In genomic region chr17:46951681-46952080, GRCh38 we compare ENCODE assay signal across 14 cellular contexts. TPM values are rescaled to one million over a fixed set of nuclear protein-coding genes. Genes with fewer than 3 reads are reported as not detected.
DNase-seq lines count a peak whose midpoint lies in the region; ATAC-seq lines count a peak whose summit lies in the region.
"Had no signal": no experiment of that assay in that cellular context is flagged by ENCODE, and none has a peak within 500 bp of the region (broad histone marks: within the 10 kb centered on the region; RNA-seq: fewer than 3 reads in every experiment).

No MANE protein-coding gene starts in this region.

- H3K4me2 ChIP-seq in BLaER1 (peak overlapping the region; percentile 65), trophoblast cell (ENCODE audit: low read length) (no peak overlapping the region)
- H3K4me2 ChIP-seq: GM23338 had no signal

- H3K36me3 ChIP-seq in BLaER1, result peaks cover 16% of the 10 kb centered on the region; the same call in 1 of the 2 replicates
- peaks cover 2 to 7% of the 10 kb centered on the region in 2 experiments for H3K36me3 ChIP-seq in trophoblast cell (ENCODE audit: control insufficient read depth in 1 of 2, insufficient read depth in 2 of 2, low read length in 2 of 2)

- WGBS in trophoblast cell (ENCODE audit: extremely low coverage, insufficient coverage, insufficient read length), result no CpG with 5 or more reads among the region's 5 CpGs

- no peaks in the 10 kb centered on the region for H4K20me1 ChIP-seq in BLaER1

- H3K4me1 Mint-ChIP-seq in T-helper 17 cell, result peaks cover 6% of the 10 kb centered on the region
- H3K4me1 Mint-ChIP-seq in stimulated activated naive CD8-positive, alpha-beta T cell treated with anti-CD3 and anti-CD28 coated beads, Interleukin-15, amount 100 ng/mL, for 72 hours, result no peaks in the 10 kb centered on the region
- H3K4me1 Mint-ChIP-seq: GM23338 had no signal

- H3K9ac ChIP-seq in BLaER1, result no peak overlapping the region
- H3K9ac ChIP-seq in trophoblast cell (ENCODE audit: low read length), result no peak overlapping the region

- H2AK5ac ChIP-seq in trophoblast cell (ENCODE audit: low read length), result no peak overlapping the region

- no peak for ATAC-seq in T-helper 17 cell
- no peak for ATAC-seq in stimulated activated naive CD8-positive, alpha-beta T cell treated with anti-CD3 and anti-CD28 coated beads, Interleukin-15, amount 100 ng/mL, for 72 hours
- ATAC-seq: CD8-positive, alpha-beta T cell; GM23338 had no signal

- DNase-seq in T-helper 17 cell, result no peak
- DNase-seq in caudate nucleus (lab: John Stamatoyannopoulos, UW), result peak in 4 of 61 donors; percentile 29 to 65 (median 30)
- no peak for DNase-seq in trophoblast cell
- no peak for DNase-seq in LoVo (ENCODE audit: low spot score)
- no peak for DNase-seq in A172 (ENCODE audit: low spot score)
- no peak for DNase-seq in stimulated activated naive CD8-positive, alpha-beta T cell treated with anti-CD3 and anti-CD28 coated beads, Interleukin-15, amount 100 ng/mL, for 72 hours
- DNase-seq: CD8-positive, alpha-beta T cell; DND-41; GDM1; H7 had no signal

- H2BK5ac ChIP-seq in trophoblast cell (ENCODE audit: low read depth, low read length, poor library complexity), result no peak overlapping the region

- H3K36me3 Mint-ChIP-seq in T-helper 17 cell (ENCODE audit: low read depth), result peaks cover 6% of the 10 kb centered on the region

- no peak overlapping the region for H4K8ac ChIP-seq in trophoblast cell (ENCODE audit: low read depth, low read length)

- no peak overlapping the region for H3K18ac ChIP-seq in trophoblast cell (ENCODE audit: low read length)

- peak overlapping the region; percentile 34 for H3K27ac Mint-ChIP-seq in T-helper 17 cell
- no peak overlapping the region for H3K27ac Mint-ChIP-seq in stimulated activated naive CD8-positive, alpha-beta T cell treated with anti-CD3 and anti-CD28 coated beads, Interleukin-15, amount 100 ng/mL, for 72 hours
- H3K27ac Mint-ChIP-seq: CD8-positive, alpha-beta T cell; GM23338 had no signal

- H3K14ac ChIP-seq in trophoblast cell (ENCODE audit: low read length), result no peak overlapping the region

- H3K27me3 Mint-ChIP-seq in T-helper 17 cell, result no peaks in the 10 kb centered on the region
- no peaks in the 10 kb centered on the region for H3K27me3 Mint-ChIP-seq in stimulated activated naive CD8-positive, alpha-beta T cell treated with anti-CD3 and anti-CD28 coated beads, Interleukin-15, amount 100 ng/mL, for 72 hours

- no peak overlapping the region for H2BK12ac ChIP-seq in trophoblast cell (ENCODE audit: low read length)

- H3K9me3 Mint-ChIP-seq in stimulated activated naive CD8-positive, alpha-beta T cell treated with anti-CD3 and anti-CD28 coated beads, Interleukin-15, amount 100 ng/mL, for 72 hours, result no peaks in the 10 kb centered on the region
- H3K9me3 Mint-ChIP-seq: CD8-positive, alpha-beta T cell; GM23338 had no signal

- H3K4me3 ChIP-seq in BLaER1 (no peak overlapping the region), trophoblast cell (ENCODE audit: low read depth, low read length) (no peak overlapping the region)
- H3K4me3 ChIP-seq: GM23338 had no signal

- no peaks in the 10 kb centered on the region for H3K79me2 ChIP-seq in trophoblast cell (ENCODE audit: control insufficient read depth, insufficient read depth, low read length, poor library complexity)

- no peak overlapping the region for H3K4ac ChIP-seq in trophoblast cell (ENCODE audit: low read depth, low read length)

- peaks cover 2% of the 10 kb centered on the region for H3K79me1 ChIP-seq in trophoblast cell (ENCODE audit: low read length)

- no peak overlapping the region for H3K23ac ChIP-seq in trophoblast cell (ENCODE audit: low read length)

- H3K27me3 ChIP-seq in BLaER1 (no peaks in the 10 kb centered on the region), trophoblast cell (ENCODE audit: insufficient read depth, low read length) (no peaks in the 10 kb centered on the region)

- H3K4me3 Mint-ChIP-seq in T-helper 17 cell, result no peak overlapping the region
- no peak overlapping the region for H3K4me3 Mint-ChIP-seq in stimulated activated naive CD8-positive, alpha-beta T cell treated with anti-CD3 and anti-CD28 coated beads, Interleukin-15, amount 100 ng/mL, for 72 hours
- H3K4me3 Mint-ChIP-seq: CD8-positive, alpha-beta T cell; GM23338 had no signal

- no peak overlapping the region for H4K12ac ChIP-seq in trophoblast cell (ENCODE audit: low read depth, low read length)

- H3K4me1 ChIP-seq in BLaER1 (peaks cover 22% of the 10 kb centered on the region), trophoblast cell (ENCODE audit: control insufficient read depth in 1 of 2, insufficient read depth in 2 of 2, low read length in 2 of 2) (peaks cover 2% of the 10 kb centered on the region in 2 experiments)

- H2BK120ac ChIP-seq in trophoblast cell (ENCODE audit: insufficient read depth, low read length, poor library complexity), result no peak overlapping the region

- H2AFZ ChIP-seq in trophoblast cell (ENCODE audit: insufficient read depth, low read length, poor library complexity), result no peak overlapping the region
- H2AFZ ChIP-seq: GM23338 had no signal

- H4K91ac ChIP-seq in trophoblast cell (ENCODE audit: low read depth, low read length), result peak overlapping the region; percentile 16

- H3K27ac ChIP-seq in BLaER1 (no peak overlapping the region; the same call in 1 of the 2 replicates), caudate nucleus (ENCODE audit: low read depth, low read length) (peak overlapping the region; percentile 80), trophoblast cell (ENCODE audit: low read depth, low read length) (peak overlapping the region; percentile 22)
- H3K27ac ChIP-seq: 22Rv1, C4-2B had no signal

- H3K9me3 ChIP-seq in BLaER1, result no peaks in the 10 kb centered on the region
- H3K9me3 ChIP-seq in T-helper 17 cell (ENCODE audit: control insufficient read depth, low read length, poor library complexity, severe bottlenecking), result no peaks in the 10 kb centered on the region
- no peaks in the 10 kb centered on the region for H3K9me3 ChIP-seq in trophoblast cell (ENCODE audit: insufficient read depth, low read depth, low read length)

RNA-seq across cellular contexts. Expression of gene RPRML, which starts 27.4 kb away (rescaled TPM):
- not detected for total RNA-seq in T-helper 17 cell
- 0.65 and 0.78 TPM in 2 replicates for polyA plus RNA-seq in trophoblast cell (2013)
- not detected in 2 replicates for total RNA-seq in A172 (2014; rRNA removed; shearing (Covaris generic))
- total RNA-seq: CD8-positive, alpha-beta T cell had no signal

RNA-seq across cellular contexts. Expression of gene GOSR2, which starts 28.7 kb away (rescaled TPM):
- 10 to 100 TPM; 54.5 to 57.9 TPM for total RNA-seq in T-helper 17 cell
- polyA plus RNA-seq in trophoblast cell (2013), result 54.2 and 56.7 TPM in 2 replicates
- 41.0 and 50.4 TPM in 2 replicates for total RNA-seq in A172 (2014; rRNA removed; shearing (Covaris generic))
